In genomic region chr10:44742169-44742732, GRCh38 we compare ENCODE assay signal across 16 cellular contexts.
"Had no signal": no experiment of that assay in that cellular context is flagged by ENCODE, and none has a peak within 500 bp of the region (broad histone marks: within the 10 kb centered on the region; RNA-seq: fewer than 3 reads in every experiment).

No MANE protein-coding gene starts in this region.

- ATAC-seq: activated naive CD4-positive, alpha-beta T cell treated with anti-CD3 and anti-CD28 coated beads, Interleukin-2, amount 50 U/mL, for 72 hours; heart right ventricle; naive thymus-derived CD8-positive, alpha-beta T cell; sciatic nerve; stimulated activated memory B cell treated with anti-CD40 and anti-IgM and Interleukin-4, amounts not matched to agents 10 μg/mL and 1 μg/mL and 100 μg/mL, for 72 hours had no signal

- H2AFZ ChIP-seq: parathyroid adenoma had no signal

- H3K36me3 ChIP-seq: adrenal gland, esophagus muscularis mucosa, heart right ventricle, neutrophil, tibial artery had no signal

- H3K4me1 ChIP-seq: adrenal gland, esophagus muscularis mucosa, heart right ventricle, parathyroid adenoma, tibial artery had no signal

- H3K9ac ChIP-seq: parathyroid adenoma had no signal

- DNase-seq: activated CD4-positive, alpha-beta T cell treated with anti-CD3 and anti-CD28 coated beads, Interleukin-2, amount 50 U/mL, for 48 hours; activated gamma-delta T cell treated with Interleukin-2 at 50 U/mL for 16 hours; activated T-cell treated with anti-CD3 and anti-CD28 coated beads for 4 hours; adrenal gland; dermis blood vessel endothelial cell; effector memory CD4-positive, alpha-beta T cell; heart right ventricle; naive thymus-derived CD8-positive, alpha-beta T cell; stimulated activated CD4-positive, alpha-beta T cell treated with anti-CD3 and anti-CD28 coated beads, Interleukin-4, amount 100 ng/mL, for 4 hours; tibial artery had no signal

- H3K9me3 ChIP-seq: esophagus muscularis mucosa, heart right ventricle, neutrophil, tibial artery had no signal

- H3K27ac ChIP-seq: adrenal gland, esophagus muscularis mucosa, heart right ventricle, neutrophil, parathyroid adenoma, tibial artery had no signal

- H3K27me3 ChIP-seq: esophagus muscularis mucosa, neutrophil, tibial artery had no signal

- H3K4me3 ChIP-seq: adrenal gland, esophagus muscularis mucosa, heart right ventricle, tibial artery had no signal

- H3K79me2 ChIP-seq: parathyroid adenoma had no signal
